18 cellular contexts compared by ENCODE assay signal in genomic region chr12:78683031-78683430, GRCh38.
"Had no signal": no experiment of that assay in that cellular context is flagged by ENCODE, and none has a peak within 500 bp of the region (broad histone marks: within the 10 kb centered on the region; RNA-seq: fewer than 3 reads in every experiment).

No MANE protein-coding gene starts in this region.

- H2AFZ ChIP-seq: parathyroid adenoma had no signal

- H3K9ac ChIP-seq: parathyroid adenoma had no signal

- ATAC-seq: activated CD4-positive, alpha-beta T cell treated with anti-CD3 and anti-CD28 coated beads for 36 hours; activated CD8-positive, alpha-beta memory T cell treated with anti-CD3 and anti-CD28 coated beads, Interleukin-2, amount 10 ng/mL, durations not matched to agents 7 days and 5 days; left lobe of liver; natural killer cell treated with Interleukin-12 subunit alpha and Interleukin-12 subunit beta and Interleukin-15 and Interleukin-18, amount 100 ng/mL, for 72 hours; sciatic nerve; stimulated activated naive B cell treated with anti-CD40 and anti-IgM and Interleukin-4, amounts not matched to agents 10 μg/mL and 1 μg/mL and 100 μg/mL, for 72 hours had no signal

- H3K27ac ChIP-seq: colonic mucosa, neutrophil, parathyroid adenoma, thoracic aorta, upper lobe of left lung had no signal

- FAIRE-seq: TTC549 had no signal

- H3K9me3 ChIP-seq: colonic mucosa, neutrophil, thoracic aorta, upper lobe of left lung had no signal

- H3K27me3 ChIP-seq: colonic mucosa, neutrophil, upper lobe of left lung had no signal

- H3K79me2 ChIP-seq: parathyroid adenoma had no signal

- H3K4me3 ChIP-seq: colonic mucosa, lung, thoracic aorta, upper lobe of left lung had no signal

- H3K4me1 ChIP-seq: colonic mucosa, parathyroid adenoma, upper lobe of left lung had no signal

- H3K36me3 ChIP-seq: colonic mucosa, neutrophil, thoracic aorta, upper lobe of left lung had no signal

- DNase-seq: activated CD4-positive, alpha-beta T cell treated with anti-CD3 and anti-CD28 coated beads for 36 hours; activated CD4-positive, alpha-beta T cell treated with anti-CD3 and anti-CD28 coated beads, Interleukin-2, amount 50 U/mL, for 48 hours; activated CD8-positive, alpha-beta memory T cell treated with anti-CD3 and anti-CD28 coated beads, Interleukin-2, amount 10 ng/mL, durations not matched to agents 7 days and 5 days; amniotic stem cell; central memory CD4-positive, alpha-beta T cell; colonic mucosa; hippocampal formation; islet precursor cell; stimulated activated naive B cell treated with anti-CD40 and anti-IgM and Interleukin-4, amounts not matched to agents 10 μg/mL and 1 μg/mL and 100 μg/mL, for 72 hours; upper lobe of left lung had no signal
